In the genomic region with DNA sequence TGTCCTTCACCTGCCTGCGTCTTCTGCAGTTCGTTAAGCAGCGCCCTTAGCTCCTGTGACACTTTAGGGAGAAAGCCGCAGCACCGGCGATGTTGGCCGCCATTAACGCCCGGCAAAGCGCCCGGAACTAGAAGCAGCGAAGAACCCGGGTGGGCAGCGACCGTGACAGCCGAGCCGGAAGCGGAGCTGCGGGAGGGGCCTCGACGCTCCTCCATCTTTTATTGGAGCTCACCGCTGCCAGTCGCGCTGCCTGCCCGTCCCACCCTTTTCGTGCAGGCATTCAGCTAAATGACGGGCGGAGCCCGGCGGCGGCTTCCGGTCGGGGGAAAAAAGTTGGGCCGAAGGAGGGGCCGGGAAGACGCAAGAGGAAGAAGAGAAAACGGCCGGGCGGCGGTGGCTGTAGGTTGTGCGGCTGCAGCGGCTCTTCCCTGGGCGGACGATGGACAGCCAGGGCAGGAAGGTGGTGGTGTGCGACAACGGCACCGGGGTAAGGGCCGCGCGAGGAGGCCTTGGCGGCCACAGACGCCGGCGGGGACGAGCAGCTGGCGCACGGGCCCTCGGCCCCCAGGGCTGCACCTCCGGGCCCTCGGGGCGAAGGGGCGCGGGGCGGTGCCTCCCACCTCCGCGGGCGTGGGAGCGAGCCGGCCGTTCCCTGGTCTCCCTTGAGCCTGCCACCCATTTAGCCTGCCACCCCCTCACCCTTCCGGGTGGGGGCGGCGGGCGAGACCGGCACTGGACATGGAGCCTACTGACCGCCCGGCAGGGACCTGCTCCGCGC, we compare ENCODE assay signal across 1 cellular context.
TF ChIP-seq lines count a peak whose summit lies in the region.

A gene (plus strand): TSS at position 361 of the 778 bp plus-strand sequence. CDS start 79 bp downstream, at position 440.

TF ChIP-seq in GM12878, 131 proteins besides CTCF, POLR2A, EP300 and RAD21 (continued from another document):
- TF ChIP-seq, protein P1, sequence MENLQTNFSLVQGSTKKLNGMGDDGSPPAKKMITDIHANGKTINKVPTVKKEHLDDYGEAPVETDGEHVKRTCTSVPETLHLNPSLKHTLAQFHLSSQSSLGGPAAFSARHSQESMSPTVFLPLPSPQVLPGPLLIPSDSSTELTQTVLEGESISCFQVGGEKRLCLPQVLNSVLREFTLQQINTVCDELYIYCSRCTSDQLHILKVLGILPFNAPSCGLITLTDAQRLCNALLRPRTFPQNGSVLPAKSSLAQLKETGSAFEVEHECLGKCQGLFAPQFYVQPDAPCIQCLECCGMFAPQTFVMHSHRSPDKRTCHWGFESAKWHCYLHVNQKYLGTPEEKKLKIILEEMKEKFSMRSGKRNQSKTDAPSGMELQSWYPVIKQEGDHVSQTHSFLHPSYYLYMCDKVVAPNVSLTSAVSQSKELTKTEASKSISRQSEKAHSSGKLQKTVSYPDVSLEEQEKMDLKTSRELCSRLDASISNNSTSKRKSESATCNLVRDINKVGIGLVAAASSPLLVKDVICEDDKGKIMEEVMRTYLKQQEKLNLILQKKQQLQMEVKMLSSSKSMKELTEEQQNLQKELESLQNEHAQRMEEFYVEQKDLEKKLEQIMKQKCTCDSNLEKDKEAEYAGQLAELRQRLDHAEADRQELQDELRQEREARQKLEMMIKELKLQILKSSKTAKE (IDR thresholded peaks at IDR 0.05; ENCODE audit: low read depth, poor library complexity, severe bottlenecking): no peak
- TF ChIP-seq CBX5 (IDR thresholded peaks at IDR 0.05; ENCODE audit: low read depth) (peak; percentile 46; the same call in 1 of the 2 replicates), ATF7 (IDR thresholded peaks at IDR 0.05; ENCODE audit: low read depth) (peak; percentile 58; the same call in 1 of the 2 replicates), POLR2AphosphoS5 (IDR thresholded peaks at IDR 0.05; ENCODE audit: low read length) (peak; percentile 95), BCL11A (IDR thresholded peaks at IDR 0.05; ENCODE audit: low read depth, low read length) (no peak), SREBF2 (IDR thresholded peaks at IDR 0.05; ENCODE audit: low read length) (no peak), EED (IDR thresholded peaks at IDR 0.05; ENCODE audit: low read depth) (0 out of 2 replicates have a peak, but pooled peaks have one; percentile 13), RCOR1 (conservative IDR thresholded peaks at IDR 0.05; ENCODE audit: low read depth, low read length) (0 out of 2 replicates have a peak, but pooled peaks have one; percentile 59), ZSCAN29 (IDR thresholded peaks at IDR 0.05) (0 out of 2 replicates have a peak, but pooled peaks have one; percentile 67), CREB1 (IDR thresholded peaks at IDR 0.05; ENCODE audit: low read depth) (peak; percentile 81), HDGF (IDR thresholded peaks at IDR 0.05) (0 out of 2 replicates have a peak, but pooled peaks have one; percentile 42), YY1 (IDR thresholded peaks at IDR 0.05; ENCODE audit: low read depth, low read length) (peak; percentile 98), SMARCA5 (IDR thresholded peaks at IDR 0.05) (0 out of 2 replicates have a peak, but pooled peaks have one; percentile 46), ZNF217 (IDR thresholded peaks at IDR 0.05) (no peak), TCF12 (IDR thresholded peaks at IDR 0.05; ENCODE audit: low read depth, low read length) (peak; percentile 44; the same call in 1 of the 2 replicates)
- TF ChIP-seq, protein P2, sequence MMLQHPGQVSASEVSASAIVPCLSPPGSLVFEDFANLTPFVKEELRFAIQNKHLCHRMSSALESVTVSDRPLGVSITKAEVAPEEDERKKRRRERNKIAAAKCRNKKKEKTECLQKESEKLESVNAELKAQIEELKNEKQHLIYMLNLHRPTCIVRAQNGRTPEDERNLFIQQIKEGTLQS (IDR thresholded peaks at IDR 0.05; ENCODE audit: borderline replicate concordance, extremely low read depth, low read depth, low read length): no peak
- TF ChIP-seq, protein P3, sequence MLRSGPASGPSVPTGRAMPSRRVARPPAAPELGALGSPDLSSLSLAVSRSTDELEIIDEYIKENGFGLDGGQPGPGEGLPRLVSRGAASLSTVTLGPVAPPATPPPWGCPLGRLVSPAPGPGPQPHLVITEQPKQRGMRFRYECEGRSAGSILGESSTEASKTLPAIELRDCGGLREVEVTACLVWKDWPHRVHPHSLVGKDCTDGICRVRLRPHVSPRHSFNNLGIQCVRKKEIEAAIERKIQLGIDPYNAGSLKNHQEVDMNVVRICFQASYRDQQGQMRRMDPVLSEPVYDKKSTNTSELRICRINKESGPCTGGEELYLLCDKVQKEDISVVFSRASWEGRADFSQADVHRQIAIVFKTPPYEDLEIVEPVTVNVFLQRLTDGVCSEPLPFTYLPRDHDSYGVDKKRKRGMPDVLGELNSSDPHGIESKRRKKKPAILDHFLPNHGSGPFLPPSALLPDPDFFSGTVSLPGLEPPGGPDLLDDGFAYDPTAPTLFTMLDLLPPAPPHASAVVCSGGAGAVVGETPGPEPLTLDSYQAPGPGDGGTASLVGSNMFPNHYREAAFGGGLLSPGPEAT (IDR thresholded peaks at IDR 0.05; ENCODE audit: low read depth): peak; percentile 83
- TF ChIP-seq, protein P4, sequence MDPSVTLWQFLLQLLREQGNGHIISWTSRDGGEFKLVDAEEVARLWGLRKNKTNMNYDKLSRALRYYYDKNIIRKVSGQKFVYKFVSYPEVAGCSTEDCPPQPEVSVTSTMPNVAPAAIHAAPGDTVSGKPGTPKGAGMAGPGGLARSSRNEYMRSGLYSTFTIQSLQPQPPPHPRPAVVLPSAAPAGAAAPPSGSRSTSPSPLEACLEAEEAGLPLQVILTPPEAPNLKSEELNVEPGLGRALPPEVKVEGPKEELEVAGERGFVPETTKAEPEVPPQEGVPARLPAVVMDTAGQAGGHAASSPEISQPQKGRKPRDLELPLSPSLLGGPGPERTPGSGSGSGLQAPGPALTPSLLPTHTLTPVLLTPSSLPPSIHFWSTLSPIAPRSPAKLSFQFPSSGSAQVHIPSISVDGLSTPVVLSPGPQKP (IDR thresholded peaks at IDR 0.05; ENCODE audit: low read depth, low read length): peak; percentile 92
- TF ChIP-seq, protein P5, sequence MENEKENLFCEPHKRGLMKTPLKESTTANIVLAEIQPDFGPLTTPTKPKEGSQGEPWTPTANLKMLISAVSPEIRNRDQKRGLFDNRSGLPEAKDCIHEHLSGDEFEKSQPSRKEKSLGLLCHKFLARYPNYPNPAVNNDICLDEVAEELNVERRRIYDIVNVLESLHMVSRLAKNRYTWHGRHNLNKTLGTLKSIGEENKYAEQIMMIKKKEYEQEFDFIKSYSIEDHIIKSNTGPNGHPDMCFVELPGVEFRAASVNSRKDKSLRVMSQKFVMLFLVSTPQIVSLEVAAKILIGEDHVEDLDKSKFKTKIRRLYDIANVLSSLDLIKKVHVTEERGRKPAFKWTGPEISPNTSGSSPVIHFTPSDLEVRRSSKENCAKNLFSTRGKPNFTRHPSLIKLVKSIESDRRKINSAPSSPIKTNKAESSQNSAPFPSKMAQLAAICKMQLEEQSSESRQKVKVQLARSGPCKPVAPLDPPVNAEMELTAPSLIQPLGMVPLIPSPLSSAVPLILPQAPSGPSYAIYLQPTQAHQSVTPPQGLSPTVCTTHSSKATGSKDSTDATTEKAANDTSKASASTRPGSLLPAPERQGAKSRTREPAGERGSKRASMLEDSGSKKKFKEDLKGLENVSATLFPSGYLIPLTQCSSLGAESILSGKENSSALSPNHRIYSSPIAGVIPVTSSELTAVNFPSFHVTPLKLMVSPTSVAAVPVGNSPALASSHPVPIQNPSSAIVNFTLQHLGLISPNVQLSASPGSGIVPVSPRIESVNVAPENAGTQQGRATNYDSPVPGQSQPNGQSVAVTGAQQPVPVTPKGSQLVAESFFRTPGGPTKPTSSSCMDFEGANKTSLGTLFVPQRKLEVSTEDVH (IDR thresholded peaks at IDR 0.05; ENCODE audit: low read depth, partially characterized antibody): no peak
